18 cellular contexts compared by ENCODE assay signal in the genomic region with DNA sequence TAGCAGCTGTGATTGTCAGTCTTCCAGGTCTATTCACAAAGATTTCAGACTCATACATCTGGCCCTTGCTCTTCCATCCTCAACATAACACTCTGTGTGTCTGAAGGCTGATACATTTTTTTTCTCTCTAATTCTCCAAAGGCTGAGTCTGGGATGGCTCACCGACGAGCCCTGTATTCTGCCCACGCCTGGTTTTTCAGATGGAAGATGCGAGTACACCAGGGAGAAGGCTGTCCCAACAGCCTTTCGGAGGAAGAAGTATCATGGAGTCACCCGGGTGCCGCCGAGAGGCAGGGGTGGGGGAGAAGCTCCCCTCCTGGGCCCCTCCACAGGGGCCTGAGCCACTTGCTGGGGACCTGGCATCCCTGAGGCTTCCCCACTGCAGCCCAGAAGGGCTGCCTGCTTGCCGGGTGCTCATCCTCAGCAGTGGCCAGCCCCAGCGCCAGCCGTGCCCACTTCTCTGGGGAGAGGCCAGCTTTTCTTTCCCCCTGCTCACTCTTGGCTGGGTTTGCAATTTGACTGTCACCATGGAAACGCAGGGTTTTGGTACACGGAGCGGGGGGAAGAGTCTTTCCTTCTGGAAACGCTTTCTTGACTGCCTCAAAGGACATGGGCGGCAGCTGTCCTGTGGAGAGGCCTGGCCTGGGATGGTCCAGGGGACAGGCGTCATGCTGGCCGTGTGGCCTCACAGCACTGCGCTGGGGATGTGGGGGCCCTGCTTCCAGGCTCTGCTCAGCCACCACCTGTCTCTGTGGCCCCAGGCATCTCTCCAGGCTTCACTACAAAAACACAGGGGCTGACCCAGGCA. TPM values are rescaled to one million over a fixed set of nuclear protein-coding genes. Genes with fewer than 3 reads are reported as not detected.
DNase-seq lines count a peak whose midpoint lies in the region; TF ChIP-seq lines count a peak whose summit lies in the region.
"Had no signal": no experiment of that assay in that cellular context is flagged by ENCODE, and none has a peak within 500 bp of the region (broad histone marks: within the 10 kb centered on the region; RNA-seq: fewer than 3 reads in every experiment).

No MANE protein-coding gene starts in this region.

- H2BK12ac ChIP-seq in mesenchymal stem cell (ENCODE audit: low read length in 2 of 2): no peak overlapping the region

- H3K4me3 Mint-ChIP-seq in activated naive CD4-positive, alpha-beta T cell treated with anti-CD3 and anti-CD28 coated beads, Interleukin-2, amount 10 ng/mL, durations not matched to agents 7 days and 5 days: no peak overlapping the region
- no peak overlapping the region for H3K4me3 Mint-ChIP-seq in endothelial cell (ENCODE audit: unreplicated experiment)
- H3K4me3 Mint-ChIP-seq: natural killer cell treated with Interleukin-12 subunit alpha and Interleukin-12 subunit beta and Interleukin-15 and Interleukin-18, amount 100 ng/mL, for 72 hours; stimulated activated effector memory CD8-positive, alpha-beta T cell treated with anti-CD3 and anti-CD28 coated beads, Interleukin-12 subunit alpha, Interleukin-12 subunit beta, amount 100 ng/mL, for 72 hours had no signal

- H3K27ac Mint-ChIP-seq in activated naive CD4-positive, alpha-beta T cell treated with anti-CD3 and anti-CD28 coated beads, Interleukin-2, amount 10 ng/mL, durations not matched to agents 7 days and 5 days: no peak overlapping the region
- H3K27ac Mint-ChIP-seq in endothelial cell (ENCODE audit: unreplicated experiment): peak overlapping the region; percentile 9
- H3K27ac Mint-ChIP-seq: natural killer cell treated with Interleukin-12 subunit alpha and Interleukin-12 subunit beta and Interleukin-15 and Interleukin-18, amount 100 ng/mL, for 72 hours; stimulated activated effector memory CD8-positive, alpha-beta T cell treated with anti-CD3 and anti-CD28 coated beads, Interleukin-12 subunit alpha, Interleukin-12 subunit beta, amount 100 ng/mL, for 72 hours had no signal

- POLR2A ChIA-PET in PC-9 (lab: Charles Lee; ENCODE audit: unreplicated experiment): no interaction called here

- H3K27ac ChIP-seq in mesenchymal stem cell (ENCODE audit: low read length, poor library complexity, severe bottlenecking) (no peak overlapping the region), temporal lobe (ENCODE audit: low read depth, low read length) (peak overlapping the region; percentile 83), mammary epithelial cell (ENCODE audit: insufficient read depth, low read depth, low read length) (no peak overlapping the region), PC-9 (no peak overlapping the region)
- H3K27ac ChIP-seq: A549, body of pancreas, transverse colon had no signal

- WGBS in mesenchymal stem cell: 75% methylated on average over 19 of the region's 19 CpGs
- WGBS in mammary epithelial cell (ENCODE audit: low coverage, missing lambda C conversion rate): 79% methylated on average over 9 of the region's 19 CpGs

- no peak overlapping the region for H2BK5ac ChIP-seq in mesenchymal stem cell (ENCODE audit: low read depth, low read length, poor library complexity, severe bottlenecking)

- no peak overlapping the region for H2AK5ac ChIP-seq in mesenchymal stem cell (ENCODE audit: low read length, severe bottlenecking)

- no peak overlapping the region for H3K23ac ChIP-seq in mesenchymal stem cell (ENCODE audit: low read length in 2 of 2)

- H3K4me3 ChIP-seq in mesenchymal stem cell (ENCODE audit: insufficient read depth in 1 of 2, low read depth in 1 of 2, low read length in 2 of 2): no peak overlapping the region
- no peak overlapping the region for H3K4me3 ChIP-seq in mammary epithelial cell (replicated peaks in 1 of 3; ENCODE audit: insufficient read depth in 1 of 3, low read depth in 2 of 3, low read length in 3 of 3)
- no peak overlapping the region for H3K4me3 ChIP-seq in PC-9
- H3K4me3 ChIP-seq: A549, body of pancreas, transverse colon had no signal

- H3K36me3 Mint-ChIP-seq in activated naive CD4-positive, alpha-beta T cell treated with anti-CD3 and anti-CD28 coated beads, Interleukin-2, amount 10 ng/mL, durations not matched to agents 7 days and 5 days: no peaks in the 10 kb centered on the region
- peaks cover 3% of the 10 kb centered on the region for H3K36me3 Mint-ChIP-seq in endothelial cell (ENCODE audit: low read depth, unreplicated experiment)
- H3K36me3 Mint-ChIP-seq: natural killer cell treated with Interleukin-12 subunit alpha and Interleukin-12 subunit beta and Interleukin-15 and Interleukin-18, amount 100 ng/mL, for 72 hours; stimulated activated effector memory CD8-positive, alpha-beta T cell treated with anti-CD3 and anti-CD28 coated beads, Interleukin-12 subunit alpha, Interleukin-12 subunit beta, amount 100 ng/mL, for 72 hours had no signal

- H4K8ac ChIP-seq in mesenchymal stem cell (ENCODE audit: low read length): no peak overlapping the region

- no peak overlapping the region for H2BK15ac ChIP-seq in mesenchymal stem cell (ENCODE audit: low read depth, poor library complexity, severe bottlenecking)

- H4K20me1 ChIP-seq in mammary epithelial cell (ENCODE audit: insufficient read depth, low read length): no peaks in the 10 kb centered on the region
- peaks cover 3% of the 10 kb centered on the region; the same call in 1 of the 2 replicates for H4K20me1 ChIP-seq in PC-9 (ENCODE audit: insufficient read depth)

- H3K4me1 ChIP-seq in mesenchymal stem cell (ENCODE audit: control insufficient read depth, insufficient read depth, low read depth, low read length) (peaks cover 22% of the 10 kb centered on the region), mammary epithelial cell (ENCODE audit: insufficient read depth, low read length) (no peaks in the 10 kb centered on the region), PC-9 (replicated peaks; ENCODE audit: insufficient read depth) (no peaks in the 10 kb centered on the region)
- H3K4me1 ChIP-seq: A549, body of pancreas, transverse colon had no signal

- H4K91ac ChIP-seq in mesenchymal stem cell (ENCODE audit: low read length): peak overlapping the region; percentile 32

- H3K27me3 ChIP-seq in mesenchymal stem cell (ENCODE audit: control insufficient read depth in 1 of 2, insufficient read depth in 1 of 2, low read length in 2 of 2): peaks cover 0 to 23% of the 10 kb centered on the region in 2 experiments
- no peaks in the 10 kb centered on the region for H3K27me3 ChIP-seq in mammary epithelial cell (ENCODE audit: insufficient read depth, low read length)
- no peaks in the 10 kb centered on the region; the same call in 1 of the 2 replicates for H3K27me3 ChIP-seq in PC-9 (ENCODE audit: insufficient read depth, low read depth)
- H3K27me3 ChIP-seq: body of pancreas, transverse colon had no signal

- H3K18ac ChIP-seq in mesenchymal stem cell (ENCODE audit: low read depth in 1 of 2, low read length in 2 of 2): no peak overlapping the region

- H3K36me3 ChIP-seq in mesenchymal stem cell (ENCODE audit: control insufficient read depth in 1 of 2, insufficient read depth in 2 of 2, low read depth in 1 of 2, low read length in 2 of 2) (peaks cover 0 to 3% of the 10 kb centered on the region in 2 experiments), mammary epithelial cell (ENCODE audit: insufficient read depth, low read length) (no peaks in the 10 kb centered on the region), PC-9 (ENCODE audit: low read depth) (no peaks in the 10 kb centered on the region)
- H3K36me3 ChIP-seq: transverse colon had no signal

- no peak for TF ChIP-seq CTCF in endothelial cell (IDR thresholded peaks at IDR 0.05; ENCODE audit: unreplicated experiment)
- TF ChIP-seq CTCF in mammary epithelial cell (conservative IDR thresholded peaks at IDR 0.05 in 1 of 2, IDR thresholded peaks at IDR 0.05 in 1 of 2; ENCODE audit: extremely low read depth in 1 of 2, insufficient read depth in 1 of 2, low read depth in 1 of 2, low read length in 2 of 2): no peak
- no peak for TF ChIP-seq CTCF in PC-9 (conservative IDR thresholded peaks at IDR 0.05)

- H3K9ac ChIP-seq in mesenchymal stem cell (ENCODE audit: low read length) (no peak overlapping the region), mammary epithelial cell (ENCODE audit: insufficient read depth, low read length) (no peak overlapping the region)

- H3K9me3 ChIP-seq in mesenchymal stem cell (ENCODE audit: control insufficient read depth, low read length) (no peaks in the 10 kb centered on the region), mammary epithelial cell (replicated peaks; ENCODE audit: insufficient read depth, low read length) (peaks cover 20% of the 10 kb centered on the region), PC-9 (ENCODE audit: insufficient read depth, low read depth) (no peaks in the 10 kb centered on the region)
- H3K9me3 ChIP-seq: A549, body of pancreas, transverse colon had no signal

- no peak overlapping the region for H3K4me2 ChIP-seq in mesenchymal stem cell (ENCODE audit: low read length, poor library complexity, severe bottlenecking)
- no peak overlapping the region for H3K4me2 ChIP-seq in mammary epithelial cell (ENCODE audit: insufficient read depth, low read depth, low read length)
- H3K4me2 ChIP-seq in PC-9: no peak overlapping the region
- H3K4me2 ChIP-seq: A549 had no signal

- DNase-seq in activated naive CD4-positive, alpha-beta T cell treated with anti-CD3 and anti-CD28 coated beads, Interleukin-2, amount 10 ng/mL, durations not matched to agents 7 days and 5 days: peak; percentile 5
- DNase-seq in activated naive CD4-positive, alpha-beta T cell (lab: John Stamatoyannopoulos, UW): no peak
- DNase-seq in endothelial cell (ENCODE audit: low spot score): no peak
- no peak for DNase-seq in mesenchymal stem cell
- no peak for DNase-seq in mammary epithelial cell
- DNase-seq in PC-9: no peak
- DNase-seq in SIG-M5 (lab: John Stamatoyannopoulos, UW): no peak
- DNase-seq: activated gamma-delta T cell, COR-L47, GOT3, MM.1S, NCI-H82, transverse colon had no signal

- no peaks in the 10 kb centered on the region for H3K79me1 ChIP-seq in mesenchymal stem cell (replicated peaks; ENCODE audit: low read length, poor library complexity, severe bottlenecking)

- no peaks in the 10 kb centered on the region for H3K9me2 ChIP-seq in PC-9 (ENCODE audit: insufficient read depth)

- H3K14ac ChIP-seq in mesenchymal stem cell (ENCODE audit: low read length in 2 of 2): no peak overlapping the region

- H3K27me3 Mint-ChIP-seq in activated naive CD4-positive, alpha-beta T cell treated with anti-CD3 and anti-CD28 coated beads, Interleukin-2, amount 10 ng/mL, durations not matched to agents 7 days and 5 days: peaks cover 3% of the 10 kb centered on the region
- H3K27me3 Mint-ChIP-seq in endothelial cell (ENCODE audit: unreplicated experiment): peaks cover 4% of the 10 kb centered on the region
- H3K27me3 Mint-ChIP-seq: natural killer cell treated with Interleukin-12 subunit alpha and Interleukin-12 subunit beta and Interleukin-15 and Interleukin-18, amount 100 ng/mL, for 72 hours had no signal

- no peaks in the 10 kb centered on the region for H3K4me1 Mint-ChIP-seq in activated naive CD4-positive, alpha-beta T cell treated with anti-CD3 and anti-CD28 coated beads, Interleukin-2, amount 10 ng/mL, durations not matched to agents 7 days and 5 days
- H3K4me1 Mint-ChIP-seq in endothelial cell (ENCODE audit: unreplicated experiment): peaks cover 11% of the 10 kb centered on the region
- H3K4me1 Mint-ChIP-seq: stimulated activated effector memory CD8-positive, alpha-beta T cell treated with anti-CD3 and anti-CD28 coated beads, Interleukin-12 subunit alpha, Interleukin-12 subunit beta, amount 100 ng/mL, for 72 hours had no signal

- H2AFZ ChIP-seq in mesenchymal stem cell (ENCODE audit: low read depth, low read length) (no peak overlapping the region), mammary epithelial cell (ENCODE audit: low read depth, low read length) (no peak overlapping the region), PC-9 (no peak overlapping the region)

- BruUV-seq in mammary epithelial cell (replicated peaks; lab: Mats Ljungman, UMichigan): no TSS peak
- no TSS peak for BruUV-seq in PC-9 (replicated peaks; lab: Mats Ljungman, UMichigan)

- H3K4ac ChIP-seq in mesenchymal stem cell (ENCODE audit: low read depth in 1 of 2, low read length in 2 of 2): no peak overlapping the region

- dilution Hi-C loops in mammary epithelial cell (cut with HindIII; ENCODE audit: low sequenced_read_pairs): no loop called here

- H3K9me3 Mint-ChIP-seq in activated naive CD4-positive, alpha-beta T cell treated with anti-CD3 and anti-CD28 coated beads, Interleukin-2, amount 10 ng/mL, durations not matched to agents 7 days and 5 days: no peaks in the 10 kb centered on the region
- H3K9me3 Mint-ChIP-seq in endothelial cell (ENCODE audit: unreplicated experiment): no peaks in the 10 kb centered on the region
- H3K9me3 Mint-ChIP-seq: natural killer cell treated with Interleukin-12 subunit alpha and Interleukin-12 subunit beta and Interleukin-15 and Interleukin-18, amount 100 ng/mL, for 72 hours; stimulated activated effector memory CD8-positive, alpha-beta T cell treated with anti-CD3 and anti-CD28 coated beads, Interleukin-12 subunit alpha, Interleukin-12 subunit beta, amount 100 ng/mL, for 72 hours had no signal

- no peaks in the 10 kb centered on the region for H3F3A ChIP-seq in PC-9 (ENCODE audit: insufficient read depth, low read depth)

- no peaks in the 10 kb centered on the region for H3K79me2 ChIP-seq in mammary epithelial cell (ENCODE audit: insufficient read depth, low read length)
- H3K79me2 ChIP-seq in PC-9 (ENCODE audit: low read depth): no peaks in the 10 kb centered on the region

- in situ Hi-C loops in mammary epithelial cell (cut with MboI; ENCODE audit: low sequenced_read_pairs in 2 of 2): no loop called here

- CTCF ChIA-PET in activated naive CD4-positive, alpha-beta T cell treated with anti-CD3 and anti-CD28 coated beads, Interleukin-2, amount 10 ng/mL, durations not matched to agents 7 days and 5 days (lab: Charles Lee): no interaction called here
- CTCF ChIA-PET in mammary epithelial cell (lab: Charles Lee; ENCODE audit: low non-redundant PET) (no interaction called here), PC-9 (lab: Charles Lee) (no interaction called here)

- intact Hi-C loops in mammary epithelial cell (cut with micrococcal nuclease) (no loop called here), PC-9 (cut with micrococcal nuclease; ENCODE audit: unreplicated experiment) (no loop called here)

- no peak overlapping the region for H2BK120ac ChIP-seq in mesenchymal stem cell (ENCODE audit: low read depth, low read length)

RNA-seq across cellular contexts. Expression of a gene that starts 45.5 kb away (rescaled TPM):
- total RNA-seq in endothelial cell (ENCODE audit: unreplicated experiment) (0.33 TPM), temporal lobe (40.1 TPM), mammary epithelial cell (under 1 TPM in 1 of 2 donors, not detected in 1; 0.19 TPM), PC-9 (2021) (not detected in 2 replicates)
- polyA plus RNA-seq in mesenchymal stem cell (2013, experiment 1 of 2): not detected
- polyA plus RNA-seq in mesenchymal stem cell (2013, experiment 2 of 2): 0.01 TPM
- polyA plus RNA-seq in mammary epithelial cell: not detected
- not detected for polyA minus RNA-seq in mammary epithelial cell

Comparison
In these comparisons a context has a peak if more than half of its experiments do, and no peak if none do; other contexts are left out.
1. RNA of a gene that starts 45.5 kb away (total RNA-seq): 40.1 TPM in temporal lobe (single experiment); 0.33 TPM in endothelial cell (single experiment), 0.19 TPM in mammary epithelial cell and not detected in PC-9; every median in the first group is over 10 times any median in the second.